In genomic region chr22:44179196-44179988, GRCh38 we compare ENCODE assay signal across 25 cellular contexts. TPM values are rescaled to one million over a fixed set of nuclear protein-coding genes. Genes with fewer than 3 reads are reported as not detected.
DNase-seq lines count a peak whose midpoint lies in the region; ATAC-seq and TF ChIP-seq lines count a peak whose summit lies in the region.
"Had no signal": no experiment of that assay in that cellular context is flagged by ENCODE, and none has a peak within 500 bp of the region (broad histone marks: within the 10 kb centered on the region; RNA-seq: fewer than 3 reads in every experiment).

No MANE protein-coding gene starts in this region.

- no peaks in the 10 kb centered on the region for H3K27me3 Mint-ChIP-seq in dendritic cell treated with granulocyte-macrophage colony-stimulating factor and Interleukin-4, amounts not matched to agents 40 ng/mL and 50 ng/mL, for 4 days
- H3K27me3 Mint-ChIP-seq: effector memory CD8-positive, alpha-beta T cell had no signal

- H3K27me3 ChIP-seq in SJCRH30: 0 out of 2 replicates have a peak, but pooled peaks cover 5% of the 10 kb centered on the region
- H3K27me3 ChIP-seq: sigmoid colon had no signal

- DNase-seq in SIG-M5 treated with dmso at 0.1 percent for 504 hours (lab: John Stamatoyannopoulos, UW; ENCODE audit: unreplicated experiment) (peak; percentile 20), SIG-M5 (lab: John Stamatoyannopoulos, UW) (no peak), LNCaP clone FGC (ENCODE audit: low read depth) (peak; percentile 21), SJCRH30 (no peak), left lobe of liver (ENCODE audit: low spot score) (no peak)
- DNase-seq: activated CD4-positive, alpha-beta memory T cell treated with anti-CD3 and anti-CD28 coated beads, Interleukin-2, amount 10 ng/mL, durations not matched to agents 7 days and 5 days; activated effector memory CD4-positive, alpha-beta T cell treated with Interleukin-2 at 50 U/mL for 16 hours; DND-41; effector memory CD8-positive, alpha-beta T cell; foreskin melanocyte; GM23248; immature natural killer cell; left lung; NCI-H1436 treated with DMSO at 0.1 percent for 48 hours; NCI-H345; nephron progenitor cell; sigmoid colon; stimulated activated CD4-positive, alpha-beta T cell treated with anti-CD3 and anti-CD28 coated beads, Interleukin-15, amount 100 ng/mL, for 24 hours; T1000 had no signal

- H3K4me3 ChIP-seq in LNCaP clone FGC (ENCODE audit: low read depth, low read length) (no peak overlapping the region), SJCRH30 (no peak overlapping the region)
- H3K4me3 ChIP-seq: GM23248, left lung, sigmoid colon had no signal

- TF ChIP-seq CTCF in LNCaP clone FGC (IDR thresholded peaks at IDR 0.05; ENCODE audit: control insufficient read depth, extremely low read depth, insufficient read depth): no peak

- peak overlapping the region; percentile 91 for H3K27ac Mint-ChIP-seq in dendritic cell treated with granulocyte-macrophage colony-stimulating factor and Interleukin-4, amounts not matched to agents 40 ng/mL and 50 ng/mL, for 4 days
- H3K27ac Mint-ChIP-seq: activated CD4-positive, alpha-beta memory T cell treated with anti-CD3 and anti-CD28 coated beads, Interleukin-2, amount 10 ng/mL, durations not matched to agents 7 days and 5 days; nephron progenitor cell had no signal

- H3K4me1 Mint-ChIP-seq in dendritic cell treated with granulocyte-macrophage colony-stimulating factor and Interleukin-4, amounts not matched to agents 40 ng/mL and 50 ng/mL, for 4 days (ENCODE audit: low read depth): peaks cover 48% of the 10 kb centered on the region

- no peak overlapping the region for H3K27ac ChIP-seq in SJCRH30
- H3K27ac ChIP-seq: GM23248, RWPE1, sigmoid colon had no signal

- ATAC-seq in GM21786 (IDR thresholded peaks at IDR 0.05; ENCODE audit: unreplicated experiment): no peak
- ATAC-seq in left lobe of liver: no peak
- ATAC-seq: effector memory CD8-positive, alpha-beta T cell; esophagus mucosa; HepG2; left lung had no signal

- peaks cover 21% of the 10 kb centered on the region for H3K36me3 Mint-ChIP-seq in dendritic cell treated with granulocyte-macrophage colony-stimulating factor and Interleukin-4, amounts not matched to agents 40 ng/mL and 50 ng/mL, for 4 days (ENCODE audit: low read depth)
- H3K36me3 Mint-ChIP-seq: brain, immature natural killer cell had no signal

- no peaks in the 10 kb centered on the region for H3K9me3 Mint-ChIP-seq in dendritic cell treated with granulocyte-macrophage colony-stimulating factor and Interleukin-4, amounts not matched to agents 40 ng/mL and 50 ng/mL, for 4 days
- H3K9me3 Mint-ChIP-seq: activated CD4-positive, alpha-beta memory T cell treated with anti-CD3 and anti-CD28 coated beads, Interleukin-2, amount 10 ng/mL, durations not matched to agents 7 days and 5 days; effector memory CD8-positive, alpha-beta T cell; immature natural killer cell; nephron progenitor cell had no signal

- intact Hi-C loops in dendritic cell treated with granulocyte-macrophage colony-stimulating factor and Interleukin-4, amounts not matched to agents 40 ng/mL and 50 ng/mL, for 4 days (cut with micrococcal nuclease): no loop called here

- H3K4me3 Mint-ChIP-seq in dendritic cell treated with granulocyte-macrophage colony-stimulating factor and Interleukin-4, amounts not matched to agents 40 ng/mL and 50 ng/mL, for 4 days: no peak overlapping the region
- H3K4me3 Mint-ChIP-seq: activated CD4-positive, alpha-beta memory T cell treated with anti-CD3 and anti-CD28 coated beads, Interleukin-2, amount 10 ng/mL, durations not matched to agents 7 days and 5 days; brain; nephron progenitor cell had no signal

- no peaks in the 10 kb centered on the region for H3K4me1 ChIP-seq in SJCRH30
- H3K4me1 ChIP-seq: sigmoid colon had no signal

- no peaks in the 10 kb centered on the region for H3K9me3 ChIP-seq in SJCRH30 (replicated peaks)
- H3K9me3 ChIP-seq: left lung, sigmoid colon had no signal

- H3K36me3 ChIP-seq in SJCRH30: no peaks in the 10 kb centered on the region
- H3K36me3 ChIP-seq: sigmoid colon had no signal

RNA-seq across cellular contexts. Expression of gene PARVG, which starts 1.3 kb away (rescaled TPM):
- not detected in 2 replicates for total RNA-seq in SJCRH30 (2014; rRNA removed; shearing (Covaris generic))
- 3.9 TPM for total RNA-seq in left lobe of liver
- total RNA-seq: GM23248, HepG2 had no signal

Comparison
In these comparisons a context has a peak if more than half of its experiments do, and no peak if none do; other contexts are left out.
1. DNase-seq: peak in SIG-M5 treated with dmso at 0.1 percent for 504 hours (single experiment) and LNCaP clone FGC (single experiment); none in SIG-M5 (single experiment), SJCRH30 (0 of 2) and left lobe of liver (single experiment).